1 cellular context compared by ENCODE assay signal in the genomic region with DNA sequence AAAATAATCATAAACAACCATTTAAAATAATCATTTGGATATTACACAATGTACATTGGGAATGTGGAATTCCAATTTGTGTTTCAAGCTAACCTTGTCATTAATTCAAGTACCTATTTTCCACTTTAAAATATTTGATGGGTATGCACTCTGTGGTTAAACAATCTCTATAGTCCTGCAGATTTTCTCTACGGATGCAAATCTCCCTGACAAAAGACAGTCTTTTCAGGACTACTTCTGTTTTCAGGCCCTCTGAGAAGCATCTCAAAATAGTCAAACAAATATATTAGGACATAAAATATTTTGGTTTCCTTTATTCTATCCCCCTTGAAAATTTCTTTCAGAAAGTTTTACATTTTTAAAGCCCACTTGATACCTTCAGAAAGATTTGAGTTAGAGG.
A peak's percentile ranks its signal among the peaks of the same experiment; 100 is the strongest.
TF ChIP-seq lines count a peak whose summit lies in the region.

No MANE protein-coding gene starts in this region.

TF ChIP-seq in H1, 55 proteins besides CTCF, POLR2A, EP300 and RAD21:
- TF ChIP-seq CREB1 (IDR thresholded peaks at IDR 0.05) (no peak), BACH1 (IDR thresholded peaks at IDR 0.05; ENCODE audit: low read length) (no peak), NANOG (IDR thresholded peaks at IDR 0.05; ENCODE audit: insufficient read depth, low read depth, low read length, poor library complexity, severe bottlenecking) (peak; percentile 8), EGR1 (IDR thresholded peaks at IDR 0.05; ENCODE audit: borderline replicate concordance, low read depth, low read length) (no peak), SUZ12 (IDR thresholded peaks at IDR 0.05; ENCODE audit: low read length) (no peak), KDM4A (IDR thresholded peaks at IDR 0.05; ENCODE audit: low read depth, low read length, severe bottlenecking) (no peak), RFX5 (IDR thresholded peaks at IDR 0.05; ENCODE audit: borderline replicate concordance, low read depth, low read length) (no peak), PHF8 (conservative IDR thresholded peaks at IDR 0.05; ENCODE audit: low read depth, low read length) (no peak), SIRT6 (IDR thresholded peaks at IDR 0.05; ENCODE audit: low read length) (no peak), JUN (IDR thresholded peaks at IDR 0.05; ENCODE audit: low read depth, low read length) (no peak), EZH2 (IDR thresholded peaks at IDR 0.05; ENCODE audit: low read depth, low read length, severe bottlenecking) (no peak), TBP (IDR thresholded peaks at IDR 0.05; ENCODE audit: low read depth, low read length) (no peak), ASH2L (IDR thresholded peaks at IDR 0.05; ENCODE audit: low read length) (no peak), CHD1 (IDR thresholded peaks at IDR 0.05; ENCODE audit: low read depth, low read length) (no peak)
- TF ChIP-seq, protein P1, sequence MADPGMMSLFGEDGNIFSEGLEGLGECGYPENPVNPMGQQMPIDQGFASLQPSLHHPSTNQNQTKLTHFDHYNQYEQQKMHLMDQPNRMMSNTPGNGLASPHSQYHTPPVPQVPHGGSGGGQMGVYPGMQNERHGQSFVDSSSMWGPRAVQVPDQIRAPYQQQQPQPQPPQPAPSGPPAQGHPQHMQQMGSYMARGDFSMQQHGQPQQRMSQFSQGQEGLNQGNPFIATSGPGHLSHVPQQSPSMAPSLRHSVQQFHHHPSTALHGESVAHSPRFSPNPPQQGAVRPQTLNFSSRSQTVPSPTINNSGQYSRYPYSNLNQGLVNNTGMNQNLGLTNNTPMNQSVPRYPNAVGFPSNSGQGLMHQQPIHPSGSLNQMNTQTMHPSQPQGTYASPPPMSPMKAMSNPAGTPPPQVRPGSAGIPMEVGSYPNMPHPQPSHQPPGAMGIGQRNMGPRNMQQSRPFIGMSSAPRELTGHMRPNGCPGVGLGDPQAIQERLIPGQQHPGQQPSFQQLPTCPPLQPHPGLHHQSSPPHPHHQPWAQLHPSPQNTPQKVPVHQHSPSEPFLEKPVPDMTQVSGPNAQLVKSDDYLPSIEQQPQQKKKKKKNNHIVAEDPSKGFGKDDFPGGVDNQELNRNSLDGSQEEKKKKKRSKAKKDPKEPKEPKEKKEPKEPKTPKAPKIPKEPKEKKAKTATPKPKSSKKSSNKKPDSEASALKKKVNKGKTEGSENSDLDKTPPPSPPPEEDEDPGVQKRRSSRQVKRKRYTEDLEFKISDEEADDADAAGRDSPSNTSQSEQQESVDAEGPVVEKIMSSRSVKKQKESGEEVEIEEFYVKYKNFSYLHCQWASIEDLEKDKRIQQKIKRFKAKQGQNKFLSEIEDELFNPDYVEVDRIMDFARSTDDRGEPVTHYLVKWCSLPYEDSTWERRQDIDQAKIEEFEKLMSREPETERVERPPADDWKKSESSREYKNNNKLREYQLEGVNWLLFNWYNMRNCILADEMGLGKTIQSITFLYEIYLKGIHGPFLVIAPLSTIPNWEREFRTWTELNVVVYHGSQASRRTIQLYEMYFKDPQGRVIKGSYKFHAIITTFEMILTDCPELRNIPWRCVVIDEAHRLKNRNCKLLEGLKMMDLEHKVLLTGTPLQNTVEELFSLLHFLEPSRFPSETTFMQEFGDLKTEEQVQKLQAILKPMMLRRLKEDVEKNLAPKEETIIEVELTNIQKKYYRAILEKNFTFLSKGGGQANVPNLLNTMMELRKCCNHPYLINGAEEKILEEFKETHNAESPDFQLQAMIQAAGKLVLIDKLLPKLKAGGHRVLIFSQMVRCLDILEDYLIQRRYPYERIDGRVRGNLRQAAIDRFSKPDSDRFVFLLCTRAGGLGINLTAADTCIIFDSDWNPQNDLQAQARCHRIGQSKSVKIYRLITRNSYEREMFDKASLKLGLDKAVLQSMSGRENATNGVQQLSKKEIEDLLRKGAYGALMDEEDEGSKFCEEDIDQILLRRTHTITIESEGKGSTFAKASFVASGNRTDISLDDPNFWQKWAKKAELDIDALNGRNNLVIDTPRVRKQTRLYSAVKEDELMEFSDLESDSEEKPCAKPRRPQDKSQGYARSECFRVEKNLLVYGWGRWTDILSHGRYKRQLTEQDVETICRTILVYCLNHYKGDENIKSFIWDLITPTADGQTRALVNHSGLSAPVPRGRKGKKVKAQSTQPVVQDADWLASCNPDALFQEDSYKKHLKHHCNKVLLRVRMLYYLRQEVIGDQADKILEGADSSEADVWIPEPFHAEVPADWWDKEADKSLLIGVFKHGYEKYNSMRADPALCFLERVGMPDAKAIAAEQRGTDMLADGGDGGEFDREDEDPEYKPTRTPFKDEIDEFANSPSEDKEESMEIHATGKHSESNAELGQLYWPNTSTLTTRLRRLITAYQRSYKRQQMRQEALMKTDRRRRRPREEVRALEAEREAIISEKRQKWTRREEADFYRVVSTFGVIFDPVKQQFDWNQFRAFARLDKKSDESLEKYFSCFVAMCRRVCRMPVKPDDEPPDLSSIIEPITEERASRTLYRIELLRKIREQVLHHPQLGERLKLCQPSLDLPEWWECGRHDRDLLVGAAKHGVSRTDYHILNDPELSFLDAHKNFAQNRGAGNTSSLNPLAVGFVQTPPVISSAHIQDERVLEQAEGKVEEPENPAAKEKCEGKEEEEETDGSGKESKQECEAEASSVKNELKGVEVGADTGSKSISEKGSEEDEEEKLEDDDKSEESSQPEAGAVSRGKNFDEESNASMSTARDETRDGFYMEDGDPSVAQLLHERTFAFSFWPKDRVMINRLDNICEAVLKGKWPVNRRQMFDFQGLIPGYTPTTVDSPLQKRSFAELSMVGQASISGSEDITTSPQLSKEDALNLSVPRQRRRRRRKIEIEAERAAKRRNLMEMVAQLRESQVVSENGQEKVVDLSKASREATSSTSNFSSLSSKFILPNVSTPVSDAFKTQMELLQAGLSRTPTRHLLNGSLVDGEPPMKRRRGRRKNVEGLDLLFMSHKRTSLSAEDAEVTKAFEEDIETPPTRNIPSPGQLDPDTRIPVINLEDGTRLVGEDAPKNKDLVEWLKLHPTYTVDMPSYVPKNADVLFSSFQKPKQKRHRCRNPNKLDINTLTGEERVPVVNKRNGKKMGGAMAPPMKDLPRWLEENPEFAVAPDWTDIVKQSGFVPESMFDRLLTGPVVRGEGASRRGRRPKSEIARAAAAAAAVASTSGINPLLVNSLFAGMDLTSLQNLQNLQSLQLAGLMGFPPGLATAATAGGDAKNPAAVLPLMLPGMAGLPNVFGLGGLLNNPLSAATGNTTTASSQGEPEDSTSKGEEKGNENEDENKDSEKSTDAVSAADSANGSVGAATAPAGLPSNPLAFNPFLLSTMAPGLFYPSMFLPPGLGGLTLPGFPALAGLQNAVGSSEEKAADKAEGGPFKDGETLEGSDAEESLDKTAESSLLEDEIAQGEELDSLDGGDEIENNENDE (IDR thresholded peaks at IDR 0.05; ENCODE audit: insufficient replicate concordance, low read length) = peak; percentile 89
